8 cellular contexts compared by ENCODE assay signal in genomic region chr16:49858200-49859129, GRCh38. TPM values are rescaled to one million over a fixed set of nuclear protein-coding genes. Genes with fewer than 3 reads are reported as not detected.
A peak's percentile ranks its signal among the peaks of the same experiment; 100 is the strongest.
DNase-seq lines count a peak whose midpoint lies in the region; ATAC-seq and TF ChIP-seq lines count a peak whose summit lies in the region.

No MANE protein-coding gene starts in this region.

- no peak for ATAC-seq in HG02981 (IDR thresholded peaks at IDR 0.05; ENCODE audit: unreplicated experiment)
- ATAC-seq in HG03457 (IDR thresholded peaks at IDR 0.05; ENCODE audit: unreplicated experiment): no peak

- no peaks in the 10 kb centered on the region for H3K27me3 ChIP-seq in stomach smooth muscle (ENCODE audit: control insufficient read depth in 1 of 2, insufficient read depth in 2 of 2, low read length in 2 of 2)

- H3K4me3 ChIP-seq in stomach smooth muscle (ENCODE audit: low read length in 2 of 2): peak overlapping the region; percentile 62 to 77

- H3K9ac ChIP-seq in stomach smooth muscle (ENCODE audit: low read length in 2 of 2): peak overlapping the region; percentile 62 to 71

- TF ChIP-seq CTCF in RWPE1 (conservative IDR thresholded peaks at IDR 0.05; ENCODE audit: low read depth): no peak

- POLR2A ChIA-PET in RWPE1 (lab: Yijun Ruan, JAX; ENCODE audit: low non-redundant PET): no interaction called here

- H3K36me3 ChIP-seq in stomach smooth muscle (ENCODE audit: control insufficient read depth in 2 of 2, insufficient read depth in 2 of 2, low read length in 2 of 2): no peaks in the 10 kb centered on the region

- H3K9me3 ChIP-seq in stomach smooth muscle (ENCODE audit: control insufficient read depth in 2 of 2, low read length in 2 of 2): no peaks in the 10 kb centered on the region

- H3K4me1 ChIP-seq in stomach smooth muscle (ENCODE audit: control insufficient read depth, insufficient read depth, low read length): peaks cover 26% of the 10 kb centered on the region

- peak; percentile 57 for DNase-seq in Daoy (ENCODE audit: low read depth)
- DNase-seq in RWPE1 (ENCODE audit: low spot score): peak; percentile 8
- peak; percentile 79 for DNase-seq in ecto neural progenitor cell (ENCODE audit: low spot score)
- DNase-seq in midbrain (lab: John Stamatoyannopoulos, UW): peak; percentile 25
- DNase-seq in foreskin melanocyte: no peak

- CTCF ChIA-PET in RWPE1 (lab: Yijun Ruan, JAX): interaction anchor here (0.5 to 2.4 kb wide), 14 partner anchors 13 to 1469 kb away, joined by 3 to 12 read pairs (median 4); no protein-coding TSS in a partner anchor

- H3K27ac ChIP-seq in RWPE1 (no peak overlapping the region), stomach smooth muscle (ENCODE audit: low read length) (peak overlapping the region; percentile 71)

RNA-seq across cellular contexts. Expression of gene ZNF423, which starts 2.6 kb away (rescaled TPM):
- total RNA-seq in Daoy (2014; rRNA removed; shearing (Covaris generic)): 2.0 and 3.7 TPM in 2 replicates
